ENCODE assay signal across 14 cellular contexts in genomic region chr4:161992317-161992716, GRCh38.
DNase-seq lines count a peak whose midpoint lies in the region; ATAC-seq and TF ChIP-seq lines count a peak whose summit lies in the region.
"Had no signal": no experiment of that assay in that cellular context is flagged by ENCODE, and none has a peak within 500 bp of the region (broad histone marks: within the 10 kb centered on the region; RNA-seq: fewer than 3 reads in every experiment).

No MANE protein-coding gene starts in this region.

- H3K27ac ChIP-seq in GM23338 (ENCODE audit: low read depth) (0 out of 2 replicates have a peak overlapping the region, but pooled peaks have one; percentile 21), Karpas-422 (ENCODE audit: low read length) (no peak overlapping the region), endodermal cell (ENCODE audit: low read depth, low read length) (no peak overlapping the region)
- H3K27ac ChIP-seq: BLaER1 treated with 17β-estradiol and CSF1 and Interleukin-3, amounts not matched to agents 10 nM and 100 nM had no signal

- H3K27ac Mint-ChIP-seq in GM23338: peak overlapping the region; percentile 40
- H3K27ac Mint-ChIP-seq in endodermal cell: peak overlapping the region; percentile 38
- H3K27ac Mint-ChIP-seq: B cell; CD8-positive, alpha-beta T cell had no signal

- H3K79me2 ChIP-seq in GM23338 (replicated peaks; ENCODE audit: insufficient read depth): no peaks in the 10 kb centered on the region
- no peaks in the 10 kb centered on the region for H3K79me2 ChIP-seq in Karpas-422 (ENCODE audit: low read length)

- no peaks in the 10 kb centered on the region for H3K36me3 Mint-ChIP-seq in GM23338 (ENCODE audit: low read depth)
- H3K36me3 Mint-ChIP-seq in endodermal cell (ENCODE audit: low read depth): no peaks in the 10 kb centered on the region
- H3K36me3 Mint-ChIP-seq: CD8-positive, alpha-beta T cell had no signal

- H3K27me3 Mint-ChIP-seq in GM23338 (ENCODE audit: insufficient read depth, low read depth, poor library complexity) (no peaks in the 10 kb centered on the region), endodermal cell (ENCODE audit: insufficient read depth) (no peaks in the 10 kb centered on the region)
- H3K27me3 Mint-ChIP-seq: B cell had no signal

- 79 to 89% methylated on average over 6 to 7 of the region's 7 CpGs for WGBS in endodermal cell (ENCODE audit: insufficient coverage in 1 of 2, insufficient read length in 1 of 2), 2 experiments

- DNase-seq in GM23338 (ENCODE audit: low spot score) (no peak), Karpas-422 (no peak), endodermal cell (no peak)
- DNase-seq in activated CD4-positive, alpha-beta T cell treated with anti-CD3 and anti-CD28 coated beads, Interleukin-2, amount 50 U/mL, for 4 hours: no peak
- DNase-seq: Calu3; CD8-positive, alpha-beta T cell; DMS79 treated with DMSO at 0.1 percent for 48 hours; GOT3 had no signal

- H3K9me3 ChIP-seq in Karpas-422 (ENCODE audit: low read length) (peaks cover 27% of the 10 kb centered on the region), endodermal cell (ENCODE audit: control insufficient read depth, low read length) (no peaks in the 10 kb centered on the region)
- H3K9me3 ChIP-seq: BLaER1 treated with 17β-estradiol and CSF1 and Interleukin-3, amounts not matched to agents 10 nM and 100 nM; HAP-1 had no signal

- H3K4me3 Mint-ChIP-seq in GM23338 (no peak overlapping the region), endodermal cell (no peak overlapping the region)
- H3K4me3 Mint-ChIP-seq: B cell; CD8-positive, alpha-beta T cell had no signal

- H3K4me2 ChIP-seq in GM23338: peak overlapping the region; percentile 31; the same call in 1 of the 2 replicates
- H3K4me2 ChIP-seq in Karpas-422 (ENCODE audit: low read depth, low read length, poor library complexity, severe bottlenecking): no peak overlapping the region
- H3K4me2 ChIP-seq: BLaER1 treated with 17β-estradiol and CSF1 and Interleukin-3, amounts not matched to agents 10 nM and 100 nM had no signal

- H4K20me1 ChIP-seq in GM23338 (replicated peaks; ENCODE audit: insufficient read depth): no peaks in the 10 kb centered on the region
- H4K20me1 ChIP-seq in Karpas-422 (ENCODE audit: insufficient read depth, low read depth, low read length): no peaks in the 10 kb centered on the region
- H4K20me1 ChIP-seq: BLaER1 treated with 17β-estradiol and CSF1 and Interleukin-3, amounts not matched to agents 10 nM and 100 nM had no signal

- TF ChIP-seq CTCF in GM23338 (conservative IDR thresholded peaks at IDR 0.05; ENCODE audit: low read depth in 2 of 2) (no peak), endodermal cell (conservative IDR thresholded peaks at IDR 0.05) (no peak)

- ATAC-seq in GM23338: peak; percentile 45; the same call in 2 of the 3 replicates
- ATAC-seq in GM18498 (IDR thresholded peaks at IDR 0.05; ENCODE audit: unreplicated experiment): no peak
- ATAC-seq in GM19324 (IDR thresholded peaks at IDR 0.05; ENCODE audit: low FRiP score, unreplicated experiment): no peak
- ATAC-seq: CD8-positive, alpha-beta T cell; GM12878 had no signal

- H3K4me3 ChIP-seq in GM23338: no peak overlapping the region
- no peak overlapping the region for H3K4me3 ChIP-seq in Karpas-422 (ENCODE audit: low read length)
- no peak overlapping the region for H3K4me3 ChIP-seq in endodermal cell (ENCODE audit: low read length)
- H3K4me3 ChIP-seq: BLaER1 treated with 17β-estradiol and CSF1 and Interleukin-3, amounts not matched to agents 10 nM and 100 nM; GM12878; HAP-1 had no signal

- peak overlapping the region; percentile 49; the same call in 1 of the 2 replicates for H2AFZ ChIP-seq in GM23338
- 0 out of 2 replicates have a peak overlapping the region, but pooled peaks have one; percentile 13 for H2AFZ ChIP-seq in Karpas-422 (ENCODE audit: low read length)

- H3K4me1 ChIP-seq in GM23338 (ENCODE audit: insufficient read depth): peaks cover 38% of the 10 kb centered on the region
- H3K4me1 ChIP-seq in Karpas-422 (ENCODE audit: low read length): no peaks in the 10 kb centered on the region
- no peaks in the 10 kb centered on the region for H3K4me1 ChIP-seq in endodermal cell (ENCODE audit: control insufficient read depth, insufficient read depth, low read length)
- H3K4me1 ChIP-seq: BLaER1 treated with 17β-estradiol and CSF1 and Interleukin-3, amounts not matched to agents 10 nM and 100 nM had no signal

- H3K9ac ChIP-seq in Karpas-422 (ENCODE audit: low read length) (no peak overlapping the region), endodermal cell (ENCODE audit: extremely low read depth, low read length, poor library complexity, severe bottlenecking) (no peak overlapping the region)
- H3K9ac ChIP-seq: BLaER1 treated with 17β-estradiol and CSF1 and Interleukin-3, amounts not matched to agents 10 nM and 100 nM had no signal

- no peaks in the 10 kb centered on the region; the same call in 2 of the 3 replicates for H3K9me3 Mint-ChIP-seq in GM23338
- H3K9me3 Mint-ChIP-seq in endodermal cell: peaks cover 5% of the 10 kb centered on the region

- no peaks in the 10 kb centered on the region for H3K27me3 ChIP-seq in GM23338 (ENCODE audit: insufficient read depth)
- H3K27me3 ChIP-seq in Karpas-422 (ENCODE audit: low read length): no peaks in the 10 kb centered on the region
- H3K27me3 ChIP-seq in endodermal cell (ENCODE audit: control insufficient read depth, insufficient read depth, low read length, poor library complexity, severe bottlenecking): no peaks in the 10 kb centered on the region
- H3K27me3 ChIP-seq: BLaER1 treated with 17β-estradiol and CSF1 and Interleukin-3, amounts not matched to agents 10 nM and 100 nM had no signal

- no peaks in the 10 kb centered on the region for H3F3A ChIP-seq in GM23338 (replicated peaks; ENCODE audit: low read depth)

- H3K4me1 Mint-ChIP-seq in GM23338 (peaks cover 38% of the 10 kb centered on the region), endodermal cell (peaks cover 26% of the 10 kb centered on the region)
- H3K4me1 Mint-ChIP-seq: B cell had no signal

- H3K36me3 ChIP-seq in GM23338 (ENCODE audit: insufficient read depth) (no peaks in the 10 kb centered on the region), Karpas-422 (ENCODE audit: insufficient read depth, low read length) (no peaks in the 10 kb centered on the region), endodermal cell (ENCODE audit: control insufficient read depth, insufficient read depth, low read length) (no peaks in the 10 kb centered on the region)
- H3K36me3 ChIP-seq: BLaER1 treated with 17β-estradiol and CSF1 and Interleukin-3, amounts not matched to agents 10 nM and 100 nM; HAP-1 had no signal

- H3K9me2 ChIP-seq in GM23338 (ENCODE audit: insufficient read depth) (no peaks in the 10 kb centered on the region), Karpas-422 (replicated peaks; ENCODE audit: insufficient read depth, low read length) (no peaks in the 10 kb centered on the region)

TF ChIP-seq in GM23338, 12 proteins besides CTCF, POLR2A, EP300 and RAD21:
- TF ChIP-seq POLR2AphosphoS5 (IDR thresholded peaks at IDR 0.05; ENCODE audit: low read depth): no peak
